In the genomic region with DNA sequence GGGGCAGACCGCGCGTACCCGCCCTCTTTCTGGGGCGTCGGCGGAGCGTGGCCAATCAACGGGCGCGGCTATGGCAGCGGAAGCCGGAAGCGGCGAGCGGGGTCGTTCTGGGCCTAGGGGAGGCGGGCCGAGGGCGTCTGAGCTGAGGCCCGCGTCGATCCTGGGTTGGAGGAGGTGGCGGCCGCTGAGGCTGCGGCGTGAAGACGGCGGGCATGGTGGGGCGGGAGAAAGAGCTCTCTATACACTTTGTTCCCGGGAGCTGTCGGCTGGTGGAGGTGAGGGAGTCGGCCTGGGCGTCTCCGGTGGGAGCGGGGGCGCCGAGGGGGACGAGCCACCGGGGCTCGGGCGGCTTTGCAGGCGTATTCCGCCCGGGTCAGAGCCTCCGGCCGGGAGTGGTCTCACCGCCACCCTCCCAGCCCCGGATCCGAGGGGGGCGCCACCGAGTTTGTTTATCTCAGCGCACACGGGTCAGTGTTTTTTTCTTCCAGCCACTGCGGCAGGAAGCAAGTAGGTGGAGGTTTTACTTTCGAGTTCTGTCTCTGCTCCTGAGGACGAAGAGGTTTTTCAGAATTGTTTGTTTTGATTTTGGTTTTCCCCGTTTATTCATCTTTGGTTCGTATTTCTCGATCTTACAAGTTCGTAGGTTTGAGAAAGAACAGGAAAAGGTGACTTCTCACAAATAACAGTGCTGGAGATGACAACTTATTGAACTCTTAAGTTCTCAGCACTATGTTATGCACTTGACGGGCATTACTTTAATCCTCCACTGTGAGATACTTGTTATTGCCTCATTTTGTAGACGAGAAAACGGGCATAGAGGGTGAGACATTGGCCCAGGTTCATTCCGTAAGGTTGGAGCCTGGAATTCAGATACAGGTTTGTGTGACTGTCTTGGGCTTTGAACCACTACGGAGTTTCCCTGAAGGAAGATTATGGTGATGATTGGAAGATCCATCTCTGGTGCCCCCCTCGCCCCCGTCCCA, we compare ENCODE assay signal across 8 cellular contexts. TPM values are rescaled to one million over a fixed set of nuclear protein-coding genes. Genes with fewer than 3 reads are reported as not detected.
DNase-seq lines count a peak whose midpoint lies in the region; ATAC-seq and TF ChIP-seq lines count a peak whose summit lies in the region.

A gene (plus strand): TSS at position 145 of the 983 bp plus-strand sequence. CDS start 68 bp downstream, at position 213.

- TF ChIP-seq POLR2A in uterus (IDR thresholded peaks at IDR 0.05), result peak; percentile 92 to 93

- no peaks in the 10 kb centered on the region for H3K36me3 ChIP-seq in uterus

- H3K4me3 ChIP-seq in uterus, result peak within 1 kb of the TSS; percentile 71 to 88

- peak; percentile 68 to 90 for DNase-seq in NCI-H187 (lab: John Stamatoyannopoulos, UW)
- peak; percentile 93 to 99 (median 93) for DNase-seq in T-helper 2 cell
- peak; percentile 98 for DNase-seq in left ventricle myocardium superior
- peak; percentile 85 for DNase-seq in pulmonary artery endothelial cell (ENCODE audit: low read depth, low spot score)
- DNase-seq in uterus, result peak; percentile 93 to 95

- H3K27me3 ChIP-seq in uterus, result no peaks in the 10 kb centered on the region

- peaks cover 8 to 11% of the 10 kb centered on the region in 2 donors for H3K4me1 ChIP-seq in uterus

- intact Hi-C loops in left ventricle myocardium superior (cut with micrococcal nuclease), result loop anchor here (2.0 kb wide), 1 partner anchor 45 kb away; a partner anchor contains a TSS
- intact Hi-C loops in uterus (cut with DNase I; ENCODE audit: low total_unique reads), result no loop called here

- TF ChIP-seq CTCF in uterus (IDR thresholded peaks at IDR 0.05), result peak in 3 of 4 experiments; percentile 41 to 71 (median 54)

- ATAC-seq in GM18499 (IDR thresholded peaks at IDR 0.05; ENCODE audit: insufficient read depth, unreplicated experiment), result peak; percentile 80
- ATAC-seq in HG02943 (IDR thresholded peaks at IDR 0.05; ENCODE audit: low read depth, unreplicated experiment), result peak; percentile 88
- peak; percentile 97 for ATAC-seq in left ventricle myocardium superior

- H3K9me3 ChIP-seq in uterus, result no peaks in the 10 kb centered on the region

- H3K27ac ChIP-seq in angular gyrus (ENCODE audit: low read depth, low read length) (peak within 1 kb of the TSS; percentile 96), uterus (peak within 1 kb of the TSS; percentile 96 to 98)

RNA-seq across cellular contexts. Expression of the gene that starts here (rescaled TPM):
- total RNA-seq in left ventricle myocardium superior (62.5 TPM), pulmonary artery endothelial cell (97.7 and 156 TPM in 2 replicates), uterus (10 to 100 TPM; 40.0 to 93.1 (median 63.2) TPM)

Comparison
In these comparisons a context has a peak if more than half of its experiments do, and no peak if none do; other contexts are left out.
1. Peak in every context shown above with its lines: DNase-seq, ATAC-seq, H3K4me3 ChIP-seq and H3K27ac ChIP-seq.